28 cellular contexts compared by ENCODE assay signal in genomic region chr13:61546413-61546812, GRCh38.
"Had no signal": no experiment of that assay in that cellular context is flagged by ENCODE, and none has a peak within 500 bp of the region (broad histone marks: within the 10 kb centered on the region; RNA-seq: fewer than 3 reads in every experiment).

No MANE protein-coding gene starts in this region.

- H3K9me3 ChIP-seq: ovary, psoas muscle, right lobe of liver, sigmoid colon, stomach, thoracic aorta, thyroid gland, tibial nerve, upper lobe of left lung, vagina had no signal

- H3K4me2 ChIP-seq: neural progenitor cell had no signal

- H3K36me3 Mint-ChIP-seq: neural progenitor cell; stimulated activated effector memory CD8-positive, alpha-beta T cell treated with anti-CD3 and anti-CD28 coated beads, Interleukin-12 subunit alpha, Interleukin-12 subunit beta, amount 100 ng/mL, for 72 hours; stimulated activated naive B cell treated with anti-CD40 and anti-IgM and Interleukin-4, amounts not matched to agents 10 μg/mL and 1 μg/mL and 100 μg/mL, for 72 hours had no signal

- H2AFZ ChIP-seq: neural progenitor cell, parathyroid adenoma had no signal

- H3K27ac Mint-ChIP-seq: nephron; neural progenitor cell; progenitor cell of endocrine pancreas; stimulated activated effector memory CD8-positive, alpha-beta T cell treated with anti-CD3 and anti-CD28 coated beads, Interleukin-12 subunit alpha, Interleukin-12 subunit beta, amount 100 ng/mL, for 72 hours; stimulated activated naive B cell treated with anti-CD40 and anti-IgM and Interleukin-4, amounts not matched to agents 10 μg/mL and 1 μg/mL and 100 μg/mL, for 72 hours; stimulated activated naive CD8-positive, alpha-beta T cell treated with anti-CD3 and anti-CD28 coated beads, Interleukin-15, Interleukin-2, amounts not matched to agents 100 ng/mL and 50 ng/mL, for 24 hours had no signal

- H3K9me3 Mint-ChIP-seq: nephron; neural progenitor cell; stimulated activated naive B cell treated with anti-CD40 and anti-IgM and Interleukin-4, amounts not matched to agents 10 μg/mL and 1 μg/mL and 100 μg/mL, for 72 hours had no signal

- H3K4me3 ChIP-seq: neural progenitor cell, ovary, psoas muscle, right lobe of liver, sigmoid colon, stomach, thoracic aorta, thyroid gland, tibial nerve, upper lobe of left lung, vagina had no signal

- H3K4me1 Mint-ChIP-seq: nephron; stimulated activated effector memory CD8-positive, alpha-beta T cell treated with anti-CD3 and anti-CD28 coated beads, Interleukin-12 subunit alpha, Interleukin-12 subunit beta, amount 100 ng/mL, for 72 hours; stimulated activated naive B cell treated with anti-CD40 and anti-IgM and Interleukin-4, amounts not matched to agents 10 μg/mL and 1 μg/mL and 100 μg/mL, for 72 hours had no signal

- DNase-seq: occipital lobe; ovary; posterior cingulate gyrus; psoas muscle; right cardiac atrium; right lobe of liver; sigmoid colon; small intestine; stimulated activated CD4-positive, alpha-beta T cell treated with anti-CD3 and anti-CD28 coated beads, Interleukin-15, amount 100 ng/mL, for 24 hours; stimulated activated CD4-positive, alpha-beta T cell treated with anti-CD3 and anti-CD28 coated beads, Interleukin-2, amount 100 ng/mL, for 24 hours; stimulated activated CD4-positive, alpha-beta T cell treated with anti-CD3 and anti-CD28 coated beads, Interleukin-2, amount 100 ng/mL, for 48 hours; stimulated activated CD4-positive, alpha-beta T cell treated with anti-CD3 and anti-CD28 coated beads, Interleukin-4, amount 100 ng/mL, for 24 hours; stimulated activated naive B cell treated with anti-CD40 and anti-IgM and Interleukin-4, amounts not matched to agents 10 μg/mL and 1 μg/mL and 100 μg/mL, for 72 hours; stimulated activated naive CD4-positive, alpha-beta T cell treated with Interleukin-2 at 50 U/mL for 16 hours; stomach; thyroid gland; trophoblast cell; upper lobe of left lung had no signal

- H3K9ac ChIP-seq: neural progenitor cell, parathyroid adenoma had no signal

- FAIRE-seq: small intestine, urothelium cell line had no signal

- H3K27me3 ChIP-seq: neural progenitor cell, ovary, right lobe of liver, sigmoid colon, stomach, thyroid gland, tibial nerve, upper lobe of left lung, vagina had no signal

- ATAC-seq: psoas muscle; right cardiac atrium; stimulated activated effector memory CD8-positive, alpha-beta T cell treated with anti-CD3 and anti-CD28 coated beads, Interleukin-12 subunit alpha, Interleukin-12 subunit beta, amount 100 ng/mL, for 72 hours; stimulated activated naive B cell treated with anti-CD40 and anti-IgM and Interleukin-4, amounts not matched to agents 10 μg/mL and 1 μg/mL and 100 μg/mL, for 72 hours had no signal

- H3K4me1 ChIP-seq: neural progenitor cell, parathyroid adenoma, psoas muscle, sigmoid colon, stomach, thyroid gland, tibial nerve, upper lobe of left lung, vagina had no signal

- H3K27me3 Mint-ChIP-seq: progenitor cell of endocrine pancreas; stimulated activated naive B cell treated with anti-CD40 and anti-IgM and Interleukin-4, amounts not matched to agents 10 μg/mL and 1 μg/mL and 100 μg/mL, for 72 hours; stimulated activated naive CD8-positive, alpha-beta T cell treated with anti-CD3 and anti-CD28 coated beads, Interleukin-15, Interleukin-2, amounts not matched to agents 100 ng/mL and 50 ng/mL, for 24 hours had no signal

- H3K4me3 Mint-ChIP-seq: nephron; neural progenitor cell; stimulated activated effector memory CD8-positive, alpha-beta T cell treated with anti-CD3 and anti-CD28 coated beads, Interleukin-12 subunit alpha, Interleukin-12 subunit beta, amount 100 ng/mL, for 72 hours; stimulated activated naive B cell treated with anti-CD40 and anti-IgM and Interleukin-4, amounts not matched to agents 10 μg/mL and 1 μg/mL and 100 μg/mL, for 72 hours; stimulated activated naive CD8-positive, alpha-beta T cell treated with anti-CD3 and anti-CD28 coated beads, Interleukin-15, Interleukin-2, amounts not matched to agents 100 ng/mL and 50 ng/mL, for 24 hours had no signal

- H3K36me3 ChIP-seq: neural progenitor cell, ovary, right lobe of liver, sigmoid colon, stomach, thoracic aorta, thyroid gland, tibial nerve, upper lobe of left lung, vagina had no signal

- H3K79me2 ChIP-seq: parathyroid adenoma had no signal

- H3K27ac ChIP-seq: neural progenitor cell, ovary, parathyroid adenoma, psoas muscle, right lobe of liver, sigmoid colon, stomach, thoracic aorta, thyroid gland, tibial nerve, upper lobe of left lung, vagina had no signal
